2 cellular contexts compared by ENCODE assay signal in genomic region chr9:37445832-37446231, GRCh38.
TF ChIP-seq lines count a peak whose summit lies in the region.

No MANE protein-coding gene starts in this region.

TF ChIP-seq in WTC11, 78 proteins besides CTCF, POLR2A, EP300 and RAD21:
- no peak for TF ChIP-seq HMGA2 (CRISPR knock-in tag; IDR thresholded peaks at IDR 0.05)
- TF ChIP-seq KAT7 (CRISPR knock-in tag; IDR thresholded peaks at IDR 0.05; ENCODE audit: borderline replicate concordance): no peak
- TF ChIP-seq SOX15 (CRISPR knock-in tag; IDR thresholded peaks at IDR 0.05): no peak
- TF ChIP-seq CREM (CRISPR knock-in tag; IDR thresholded peaks at IDR 0.05): no peak
- TF ChIP-seq ZNF423 (CRISPR knock-in tag; IDR thresholded peaks at IDR 0.05): no peak
- no peak for TF ChIP-seq NFATC4 (CRISPR knock-in tag; IDR thresholded peaks at IDR 0.05)
- no peak for TF ChIP-seq ZBTB21 (CRISPR knock-in tag; IDR thresholded peaks at IDR 0.05; ENCODE audit: borderline replicate concordance)
- no peak for TF ChIP-seq FOXP1 (CRISPR knock-in tag; IDR thresholded peaks at IDR 0.05; ENCODE audit: borderline replicate concordance)
- TF ChIP-seq, protein P1, sequence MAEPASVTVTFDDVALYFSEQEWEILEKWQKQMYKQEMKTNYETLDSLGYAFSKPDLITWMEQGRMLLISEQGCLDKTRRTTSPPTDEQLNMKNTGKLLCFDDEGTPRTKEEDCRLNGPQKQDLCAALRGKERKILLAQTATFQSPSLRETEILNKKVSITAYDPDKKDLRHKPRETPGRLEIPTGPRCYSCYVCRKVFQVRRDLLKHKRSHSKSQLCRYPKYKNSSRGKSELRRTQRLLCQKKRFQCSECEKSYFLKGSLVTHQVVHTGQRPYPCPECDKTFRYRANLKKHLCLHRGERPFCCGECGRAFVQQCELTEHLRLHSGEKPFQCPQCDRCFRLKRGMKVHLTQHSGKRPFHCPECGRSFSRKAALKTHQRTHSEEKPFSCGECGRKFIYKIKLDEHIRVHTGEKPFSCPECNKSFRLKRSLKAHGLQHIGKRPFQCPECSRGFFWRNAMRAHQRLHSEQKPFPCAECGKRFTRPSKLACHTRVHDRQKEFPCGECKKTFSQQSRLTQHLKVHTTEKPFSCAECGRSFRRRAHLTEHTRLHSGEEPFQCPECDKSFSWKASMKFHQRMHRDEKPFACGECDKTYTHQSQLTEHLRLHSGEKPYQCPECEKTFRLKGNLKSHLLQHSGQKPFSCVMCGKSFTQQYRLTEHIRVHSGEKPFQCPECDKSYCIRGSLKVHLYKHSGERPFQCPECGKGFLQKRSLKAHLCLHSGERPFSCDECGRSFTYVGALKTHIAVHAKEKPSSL (CRISPR knock-in tag; conservative IDR thresholded peaks at IDR 0.05): no peak
- no peak for TF ChIP-seq RELA (CRISPR knock-in tag; IDR thresholded peaks at IDR 0.05; ENCODE audit: borderline replicate concordance)
- TF ChIP-seq, protein P2, sequence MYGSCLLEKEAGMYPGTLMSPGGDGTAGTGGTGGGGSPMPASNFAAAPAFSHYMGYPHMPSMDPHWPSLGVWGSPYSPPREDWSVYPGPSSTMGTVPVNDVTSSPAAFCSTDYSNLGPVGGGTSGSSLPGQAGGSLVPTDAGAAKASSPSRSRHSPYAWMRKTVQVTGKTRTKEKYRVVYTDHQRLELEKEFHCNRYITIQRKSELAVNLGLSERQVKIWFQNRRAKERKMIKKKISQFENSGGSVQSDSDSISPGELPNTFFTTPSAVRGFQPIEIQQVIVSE (CRISPR knock-in tag; IDR thresholded peaks at IDR 0.05; ENCODE audit: borderline replicate concordance): no peak
- no peak for TF ChIP-seq TCF7 (CRISPR knock-in tag; IDR thresholded peaks at IDR 0.05; ENCODE audit: low read depth)
- TF ChIP-seq, protein P3, sequence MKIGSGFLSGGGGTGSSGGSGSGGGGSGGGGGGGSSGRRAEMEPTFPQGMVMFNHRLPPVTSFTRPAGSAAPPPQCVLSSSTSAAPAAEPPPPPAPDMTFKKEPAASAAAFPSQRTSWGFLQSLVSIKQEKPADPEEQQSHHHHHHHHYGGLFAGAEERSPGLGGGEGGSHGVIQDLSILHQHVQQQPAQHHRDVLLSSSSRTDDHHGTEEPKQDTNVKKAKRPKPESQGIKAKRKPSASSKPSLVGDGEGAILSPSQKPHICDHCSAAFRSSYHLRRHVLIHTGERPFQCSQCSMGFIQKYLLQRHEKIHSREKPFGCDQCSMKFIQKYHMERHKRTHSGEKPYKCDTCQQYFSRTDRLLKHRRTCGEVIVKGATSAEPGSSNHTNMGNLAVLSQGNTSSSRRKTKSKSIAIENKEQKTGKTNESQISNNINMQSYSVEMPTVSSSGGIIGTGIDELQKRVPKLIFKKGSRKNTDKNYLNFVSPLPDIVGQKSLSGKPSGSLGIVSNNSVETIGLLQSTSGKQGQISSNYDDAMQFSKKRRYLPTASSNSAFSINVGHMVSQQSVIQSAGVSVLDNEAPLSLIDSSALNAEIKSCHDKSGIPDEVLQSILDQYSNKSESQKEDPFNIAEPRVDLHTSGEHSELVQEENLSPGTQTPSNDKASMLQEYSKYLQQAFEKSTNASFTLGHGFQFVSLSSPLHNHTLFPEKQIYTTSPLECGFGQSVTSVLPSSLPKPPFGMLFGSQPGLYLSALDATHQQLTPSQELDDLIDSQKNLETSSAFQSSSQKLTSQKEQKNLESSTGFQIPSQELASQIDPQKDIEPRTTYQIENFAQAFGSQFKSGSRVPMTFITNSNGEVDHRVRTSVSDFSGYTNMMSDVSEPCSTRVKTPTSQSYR (CRISPR knock-in tag; IDR thresholded peaks at IDR 0.05): no peak
- no peak for TF ChIP-seq TEAD4 (CRISPR knock-in tag; IDR thresholded peaks at IDR 0.05)
- TF ChIP-seq ZNF263 (CRISPR knock-in tag; IDR thresholded peaks at IDR 0.05; ENCODE audit: low read depth): no peak
- TF ChIP-seq, protein P4, sequence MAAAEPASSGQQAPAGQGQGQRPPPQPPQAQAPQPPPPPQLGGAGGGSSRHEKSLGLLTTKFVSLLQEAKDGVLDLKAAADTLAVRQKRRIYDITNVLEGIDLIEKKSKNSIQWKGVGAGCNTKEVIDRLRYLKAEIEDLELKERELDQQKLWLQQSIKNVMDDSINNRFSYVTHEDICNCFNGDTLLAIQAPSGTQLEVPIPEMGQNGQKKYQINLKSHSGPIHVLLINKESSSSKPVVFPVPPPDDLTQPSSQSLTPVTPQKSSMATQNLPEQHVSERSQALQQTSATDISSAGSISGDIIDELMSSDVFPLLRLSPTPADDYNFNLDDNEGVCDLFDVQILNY (CRISPR knock-in tag; IDR thresholded peaks at IDR 0.05): no peak
- no peak for TF ChIP-seq GRHL2 (CRISPR knock-in tag; IDR thresholded peaks at IDR 0.05; ENCODE audit: insufficient replicate concordance, severe bottlenecking)

TF ChIP-seq in HepG2, 621 proteins besides CTCF, POLR2A, EP300 and RAD21:
- no peak for TF ChIP-seq HOMEZ (CRISPR knock-in tag; IDR thresholded peaks at IDR 0.05; ENCODE audit: low read depth)
- TF ChIP-seq NR2C2 (CRISPR knock-in tag; IDR thresholded peaks at IDR 0.05; ENCODE audit: borderline replicate concordance): 0 out of 2 replicates have a peak, but pooled peaks have one; percentile 37
- no peak for TF ChIP-seq NFKB2 (CRISPR knock-in tag; IDR thresholded peaks at IDR 0.05; ENCODE audit: borderline replicate concordance)
- peak; percentile 59 for TF ChIP-seq HNF4A (CRISPR knock-in tag; IDR thresholded peaks at IDR 0.05)
- no peak for TF ChIP-seq NRL (CRISPR knock-in tag; IDR thresholded peaks at IDR 0.05; ENCODE audit: borderline replicate concordance)
- no peak for TF ChIP-seq ZNF441 (CRISPR knock-in tag; IDR thresholded peaks at IDR 0.05; ENCODE audit: borderline replicate concordance)
- no peak for TF ChIP-seq ZFAT (CRISPR knock-in tag; conservative IDR thresholded peaks at IDR 0.05)
- TF ChIP-seq HNF4G (IDR thresholded peaks at IDR 0.05; ENCODE audit: borderline replicate concordance, low read depth, low read length): 0 out of 2 replicates have a peak, but pooled peaks have one; percentile 19
- TF ChIP-seq HNF4G (CRISPR knock-in tag; IDR thresholded peaks at IDR 0.05; ENCODE audit: borderline replicate concordance, low read depth): no peak
- no peak for TF ChIP-seq ZNF768 (CRISPR knock-in tag; IDR thresholded peaks at IDR 0.05)
- TF ChIP-seq, protein P5, sequence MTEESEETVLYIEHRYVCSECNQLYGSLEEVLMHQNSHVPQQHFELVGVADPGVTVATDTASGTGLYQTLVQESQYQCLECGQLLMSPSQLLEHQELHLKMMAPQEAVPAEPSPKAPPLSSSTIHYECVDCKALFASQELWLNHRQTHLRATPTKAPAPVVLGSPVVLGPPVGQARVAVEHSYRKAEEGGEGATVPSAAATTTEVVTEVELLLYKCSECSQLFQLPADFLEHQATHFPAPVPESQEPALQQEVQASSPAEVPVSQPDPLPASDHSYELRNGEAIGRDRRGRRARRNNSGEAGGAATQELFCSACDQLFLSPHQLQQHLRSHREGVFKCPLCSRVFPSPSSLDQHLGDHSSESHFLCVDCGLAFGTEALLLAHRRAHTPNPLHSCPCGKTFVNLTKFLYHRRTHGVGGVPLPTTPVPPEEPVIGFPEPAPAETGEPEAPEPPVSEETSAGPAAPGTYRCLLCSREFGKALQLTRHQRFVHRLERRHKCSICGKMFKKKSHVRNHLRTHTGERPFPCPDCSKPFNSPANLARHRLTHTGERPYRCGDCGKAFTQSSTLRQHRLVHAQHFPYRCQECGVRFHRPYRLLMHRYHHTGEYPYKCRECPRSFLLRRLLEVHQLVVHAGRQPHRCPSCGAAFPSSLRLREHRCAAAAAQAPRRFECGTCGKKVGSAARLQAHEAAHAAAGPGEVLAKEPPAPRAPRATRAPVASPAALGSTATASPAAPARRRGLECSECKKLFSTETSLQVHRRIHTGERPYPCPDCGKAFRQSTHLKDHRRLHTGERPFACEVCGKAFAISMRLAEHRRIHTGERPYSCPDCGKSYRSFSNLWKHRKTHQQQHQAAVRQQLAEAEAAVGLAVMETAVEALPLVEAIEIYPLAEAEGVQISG (CRISPR knock-in tag; IDR thresholded peaks at IDR 0.05): 0 out of 2 replicates have a peak, but pooled peaks have one; percentile 15
TF ChIP-seq in HepG2: peak in this region for 4.
